ENCODE assay signal across 1 cellular context in genomic region chr12:77608157-77608755, GRCh38.
TF ChIP-seq lines count a peak whose summit lies in the region.

No MANE protein-coding gene starts in this region.

TF ChIP-seq in GM23338, 12 proteins besides CTCF, POLR2A, EP300 and RAD21 (continued from another document):
- TF ChIP-seq ETS1 (IDR thresholded peaks at IDR 0.05) (no peak), REST (IDR thresholded peaks at IDR 0.05; ENCODE audit: unreplicated experiment) (no peak), ZNF331 (CRISPR knock-in tag; IDR thresholded peaks at IDR 0.05; ENCODE audit: low read depth) (no peak), JUNB (IDR thresholded peaks at IDR 0.05; ENCODE audit: unreplicated experiment) (no peak), EZH2 (IDR thresholded peaks at IDR 0.05; ENCODE audit: low read depth, unreplicated experiment) (no peak), EZH2phosphoT487 (IDR thresholded peaks at IDR 0.05; ENCODE audit: unreplicated experiment) (no peak), ZNF114 (CRISPR knock-in tag; IDR thresholded peaks at IDR 0.05) (no peak)
